Comparison of ENCODE assay signal across 14 cellular contexts in genomic region chr19:51776561-51776960, GRCh38. TPM values are rescaled to one million over a fixed set of nuclear protein-coding genes. Genes with fewer than 3 reads are reported as not detected.
"Had no signal": no experiment of that assay in that cellular context is flagged by ENCODE, and none has a peak within 500 bp of the region (broad histone marks: within the 10 kb centered on the region; RNA-seq: fewer than 3 reads in every experiment).

No MANE protein-coding gene starts in this region.

RNA-seq across cellular contexts. Expression of gene FPR2, which starts 15.6 kb away (rescaled TPM):
- total RNA-seq: activated B cell treated with CpG ODN at 0.5 μM for 24 hours; activated CD4-positive, alpha-beta memory T cell treated with anti-CD3 and anti-CD28 coated beads for 36 hours; activated CD4-positive, alpha-beta memory T cell treated with anti-CD3 and anti-CD28 coated beads, Interleukin-2, amount 10 ng/mL, durations not matched to agents 7 days and 5 days; activated CD4-positive, alpha-beta T cell treated with anti-CD3 and anti-CD28 coated beads for 36 hours; activated CD4-positive, alpha-beta T cell treated with anti-CD3 and anti-CD28 coated beads, Interleukin-2, amount 10 ng/mL, durations not matched to agents 24 days and 14 days; activated CD4-positive, alpha-beta T cell treated with anti-CD3 and anti-CD28 coated beads, Interleukin-2, amount 10 ng/mL, durations not matched to agents 7 days and 5 days; activated CD8-positive, alpha-beta memory T cell treated with anti-CD3 and anti-CD28 coated beads for 36 hours; activated CD8-positive, alpha-beta memory T cell treated with anti-CD3 and anti-CD28 coated beads, Interleukin-2, amount 10 ng/mL, durations not matched to agents 7 days and 5 days; activated CD8-positive, alpha-beta T cell treated with anti-CD3 and anti-CD28 coated beads for 36 hours; activated CD8-positive, alpha-beta T cell treated with anti-CD3 and anti-CD28 coated beads, Interleukin-2, amount 10 ng/mL, durations not matched to agents 7 days and 5 days; T-helper 1 cell treated with Interleukin-12 subunit alpha and Interleukin-12 subunit beta and Interleukin-4 antibody, amounts not matched to agents 30 ng/mL and 1 ng/mL, for 36 hours; T-helper 2 cell treated with Interferon-gamma antibody and Interleukin-4, amounts not matched to agents 100 ng/mL and 5 ng/mL, for 36 hours had no signal

RNA-seq across cellular contexts. Expression of gene FPR3, which starts 18.4 kb away (rescaled TPM):
- total RNA-seq: activated CD4-positive, alpha-beta memory T cell treated with anti-CD3 and anti-CD28 coated beads for 36 hours; activated CD4-positive, alpha-beta memory T cell treated with anti-CD3 and anti-CD28 coated beads, Interleukin-2, amount 10 ng/mL, durations not matched to agents 7 days and 5 days; activated CD4-positive, alpha-beta T cell treated with anti-CD3 and anti-CD28 coated beads for 36 hours; activated CD4-positive, alpha-beta T cell treated with anti-CD3 and anti-CD28 coated beads, Interleukin-2, amount 10 ng/mL, durations not matched to agents 24 days and 14 days; activated CD4-positive, alpha-beta T cell treated with anti-CD3 and anti-CD28 coated beads, Interleukin-2, amount 10 ng/mL, durations not matched to agents 7 days and 5 days; activated CD8-positive, alpha-beta memory T cell treated with anti-CD3 and anti-CD28 coated beads for 36 hours; activated CD8-positive, alpha-beta memory T cell treated with anti-CD3 and anti-CD28 coated beads, Interleukin-2, amount 10 ng/mL, durations not matched to agents 7 days and 5 days; activated CD8-positive, alpha-beta T cell treated with anti-CD3 and anti-CD28 coated beads for 36 hours; activated CD8-positive, alpha-beta T cell treated with anti-CD3 and anti-CD28 coated beads, Interleukin-2, amount 10 ng/mL, durations not matched to agents 7 days and 5 days; T-helper 1 cell treated with Interleukin-12 subunit alpha and Interleukin-12 subunit beta and Interleukin-4 antibody, amounts not matched to agents 30 ng/mL and 1 ng/mL, for 36 hours; T-helper 17 cell; T-helper 2 cell treated with Interferon-gamma antibody and Interleukin-4, amounts not matched to agents 100 ng/mL and 5 ng/mL, for 36 hours; WTC11 had no signal

RNA-seq across cellular contexts. Expression of gene FPR1, which starts 24.9 kb away (rescaled TPM):
- total RNA-seq: activated CD4-positive, alpha-beta memory T cell treated with anti-CD3 and anti-CD28 coated beads for 36 hours; activated CD4-positive, alpha-beta memory T cell treated with anti-CD3 and anti-CD28 coated beads, Interleukin-2, amount 10 ng/mL, durations not matched to agents 7 days and 5 days; activated CD4-positive, alpha-beta T cell treated with anti-CD3 and anti-CD28 coated beads for 36 hours; activated CD4-positive, alpha-beta T cell treated with anti-CD3 and anti-CD28 coated beads, Interleukin-2, amount 10 ng/mL, durations not matched to agents 24 days and 14 days; activated CD4-positive, alpha-beta T cell treated with anti-CD3 and anti-CD28 coated beads, Interleukin-2, amount 10 ng/mL, durations not matched to agents 7 days and 5 days; activated CD8-positive, alpha-beta memory T cell treated with anti-CD3 and anti-CD28 coated beads for 36 hours; activated CD8-positive, alpha-beta memory T cell treated with anti-CD3 and anti-CD28 coated beads, Interleukin-2, amount 10 ng/mL, durations not matched to agents 7 days and 5 days; activated CD8-positive, alpha-beta T cell treated with anti-CD3 and anti-CD28 coated beads for 36 hours; activated CD8-positive, alpha-beta T cell treated with anti-CD3 and anti-CD28 coated beads, Interleukin-2, amount 10 ng/mL, durations not matched to agents 7 days and 5 days; T-helper 1 cell treated with Interleukin-12 subunit alpha and Interleukin-12 subunit beta and Interleukin-4 antibody, amounts not matched to agents 30 ng/mL and 1 ng/mL, for 36 hours; T-helper 2 cell treated with Interferon-gamma antibody and Interleukin-4, amounts not matched to agents 100 ng/mL and 5 ng/mL, for 36 hours had no signal

RNA-seq across cellular contexts. Expression of gene HAS1, which starts 52.8 kb away (rescaled TPM):
- total RNA-seq: activated B cell treated with CpG ODN at 0.5 μM for 24 hours; activated CD4-positive, alpha-beta memory T cell treated with anti-CD3 and anti-CD28 coated beads for 36 hours; activated CD4-positive, alpha-beta memory T cell treated with anti-CD3 and anti-CD28 coated beads, Interleukin-2, amount 10 ng/mL, durations not matched to agents 7 days and 5 days; activated CD4-positive, alpha-beta T cell treated with anti-CD3 and anti-CD28 coated beads for 36 hours; activated CD4-positive, alpha-beta T cell treated with anti-CD3 and anti-CD28 coated beads, Interleukin-2, amount 10 ng/mL, durations not matched to agents 24 days and 14 days; activated CD4-positive, alpha-beta T cell treated with anti-CD3 and anti-CD28 coated beads, Interleukin-2, amount 10 ng/mL, durations not matched to agents 7 days and 5 days; activated CD8-positive, alpha-beta memory T cell treated with anti-CD3 and anti-CD28 coated beads for 36 hours; activated CD8-positive, alpha-beta memory T cell treated with anti-CD3 and anti-CD28 coated beads, Interleukin-2, amount 10 ng/mL, durations not matched to agents 7 days and 5 days; activated CD8-positive, alpha-beta T cell treated with anti-CD3 and anti-CD28 coated beads for 36 hours; activated CD8-positive, alpha-beta T cell treated with anti-CD3 and anti-CD28 coated beads, Interleukin-2, amount 10 ng/mL, durations not matched to agents 7 days and 5 days; T-helper 1 cell treated with Interleukin-12 subunit alpha and Interleukin-12 subunit beta and Interleukin-4 antibody, amounts not matched to agents 30 ng/mL and 1 ng/mL, for 36 hours; T-helper 17 cell; T-helper 2 cell treated with Interferon-gamma antibody and Interleukin-4, amounts not matched to agents 100 ng/mL and 5 ng/mL, for 36 hours had no signal
